8 cellular contexts compared by ENCODE assay signal in genomic region chr2:197498627-197498936, GRCh38. TPM values are rescaled to one million over a fixed set of nuclear protein-coding genes. Genes with fewer than 3 reads are reported as not detected.
DNase-seq lines count a peak whose midpoint lies in the region; ATAC-seq and TF ChIP-seq lines count a peak whose summit lies in the region.

No MANE protein-coding gene starts in this region.

- no peaks in the 10 kb centered on the region for H3K27me3 Mint-ChIP-seq in T-cell

- peaks cover 63 to 66% (median 65%) of the 10 kb centered on the region in 3 donors for H3K4me1 Mint-ChIP-seq in T-cell

- H3K4me3 Mint-ChIP-seq in T-cell: peak overlapping the region; percentile 92 to 97 (median 95)

- no peaks in the 10 kb centered on the region for H3K27me3 ChIP-seq in foreskin keratinocyte

- no peak for ATAC-seq in T-cell (replicated peaks in 1 of 4)
- no peak for ATAC-seq in HG03439 (IDR thresholded peaks at IDR 0.05; ENCODE audit: unreplicated experiment)
- ATAC-seq in foreskin keratinocyte: no peak

- no peak overlapping the region for H3K27ac ChIP-seq in foreskin keratinocyte

- DNase-seq in GM12864 (ENCODE audit: low read depth) (no peak), T-cell (peak in 2 of 34 experiments; percentile 18), fibroblast of pulmonary artery (ENCODE audit: low read depth) (no peak), retinal pigment epithelial cell (ENCODE audit: low read depth) (no peak), globus pallidus (ENCODE audit: low spot score) (no peak), foreskin keratinocyte (no peak)
- DNase-seq in stimulated activated CD4-positive, alpha-beta T cell treated with anti-CD3 and anti-CD28 coated beads, Interleukin-12 subunit alpha, Interleukin-12 subunit beta, amount 100 ng/mL, for 4 hours: no peak

- H3K4me3 ChIP-seq in GM12864 (ENCODE audit: low read depth, low read length) (peak overlapping the region; percentile 100), fibroblast of pulmonary artery (replicated peaks; ENCODE audit: low read depth, low read length) (peak overlapping the region; percentile 93), retinal pigment epithelial cell (ENCODE audit: low read length) (peak overlapping the region; percentile 91)

- H3K9me3 Mint-ChIP-seq in T-cell: no peaks in the 10 kb centered on the region

- POLR2A ChIA-PET in T-cell (lab: Charles Lee): interaction anchor here (0.6 to 2.7 kb wide), 7 partner anchors 8 to 67 kb away, joined by 3 to 36 read pairs (median 3); partner anchors contain the start of genes COQ10B (in 1 of the 2), MOB4 (in 1 of the 2) and SF3B1 (in 1 of the 2)

- TF ChIP-seq CTCF in GM12864 (IDR thresholded peaks at IDR 0.05; ENCODE audit: low read depth, low read length, missing control alignments) (no peak), fibroblast of pulmonary artery (IDR thresholded peaks at IDR 0.05; ENCODE audit: low read length, missing control alignments) (no peak), retinal pigment epithelial cell (conservative IDR thresholded peaks at IDR 0.05; ENCODE audit: low read depth, low read length) (no peak), foreskin keratinocyte (conservative IDR thresholded peaks at IDR 0.05) (no peak)

- CTCF ChIA-PET in T-cell (lab: Charles Lee): no interaction called here

- peaks cover 12% of the 10 kb centered on the region for H3K4me1 ChIP-seq in foreskin keratinocyte

- peaks cover 35% of the 10 kb centered on the region for H3K36me3 Mint-ChIP-seq in T-cell

- peak overlapping the region; percentile 88 to 98 for H3K27ac Mint-ChIP-seq in T-cell

RNA-seq across cellular contexts. Expression of gene HSPD1, which starts 1.1 kb away (rescaled TPM):
- total RNA-seq in T-cell (100 to 1,000 TPM; 125 to 164 (median 130) TPM), foreskin keratinocyte (368 and 459 TPM in 2 replicates)
- 207 and 292 TPM in 2 replicates for polyA plus RNA-seq in foreskin keratinocyte

RNA-seq across cellular contexts. Expression of gene HSPE1, which starts 1.6 kb away (rescaled TPM):
- 10 to 100 TPM; 49.9 to 72.7 (median 55.1) TPM for total RNA-seq in T-cell
- total RNA-seq in foreskin keratinocyte: 216 and 292 TPM in 2 replicates
- polyA plus RNA-seq in foreskin keratinocyte: 313 and 374 TPM in 2 replicates

RNA-seq across cellular contexts. Expression of gene MOB4, which starts 17.3 kb away (rescaled TPM):
- total RNA-seq in T-cell: 10 to 100 TPM; 16.6 to 20.2 (median 17.7) TPM
- total RNA-seq in foreskin keratinocyte: 41.2 and 41.8 TPM in 2 replicates
- polyA plus RNA-seq in foreskin keratinocyte: 29.1 and 32.0 TPM in 2 replicates

RNA-seq across cellular contexts. Expression of gene COQ10B, which starts 45.2 kb away (rescaled TPM):
- total RNA-seq in T-cell (10 to 100 TPM; 27.3 to 51.4 (median 28.0) TPM), foreskin keratinocyte (17.1 and 18.4 TPM in 2 replicates)
- 9.9 and 11.1 TPM in 2 replicates for polyA plus RNA-seq in foreskin keratinocyte
